20 cellular contexts compared by ENCODE assay signal in genomic region chr21:15355066-15355465, GRCh38.
A peak's percentile ranks its signal among the peaks of the same experiment; 100 is the strongest.
DNase-seq lines count a peak whose midpoint lies in the region; ATAC-seq, FAIRE-seq and TF ChIP-seq lines count a peak whose summit lies in the region.
"Had no signal": no experiment of that assay in that cellular context is flagged by ENCODE, and none has a peak within 500 bp of the region (broad histone marks: within the 10 kb centered on the region; RNA-seq: fewer than 3 reads in every experiment).

No MANE protein-coding gene starts in this region.

- intact Hi-C loops in K562 (cut with micrococcal nuclease) = loop anchor here (10.0 kb wide), 1 partner anchor 60 kb away; no protein-coding TSS in a partner anchor
- intact Hi-C loops in transverse colon (cut with DNase I; ENCODE audit: low total_unique reads) = no loop called here

- H3K9me1 ChIP-seq in K562 (ENCODE audit: control insufficient read depth, insufficient read depth, low read length) = no peaks in the 10 kb centered on the region

- BruUV-seq in K562 (replicated peaks; lab: Mats Ljungman, UMichigan) = no TSS peak

- ATAC-seq in GM23338 (no peak), K562 (no peak), GM21423 (IDR thresholded peaks at IDR 0.05; ENCODE audit: unreplicated experiment) (no peak), gastroesophageal sphincter (no peak)

- TF ChIP-seq CTCF in GM23338 (conservative IDR thresholded peaks at IDR 0.05; ENCODE audit: low read depth in 2 of 2) (no peak), K562 (IDR thresholded peaks at IDR 0.05 in 2 of 3, conservative IDR thresholded peaks at IDR 0.05 in 1 of 3; ENCODE audit: insufficient read depth in 2 of 3, low read depth in 1 of 3, low read length in 3 of 3) (no peak), transverse colon (IDR thresholded peaks at IDR 0.05) (no peak), gastroesophageal sphincter (IDR thresholded peaks at IDR 0.05) (no peak)

- H3K4me3 ChIP-seq in GM23338 (no peak overlapping the region), K562 (no peak overlapping the region), transverse colon (no peak overlapping the region), gastroesophageal sphincter (no peak overlapping the region)
- H3K4me3 ChIP-seq: HAP-1 had no signal

- TF ChIP-seq POLR2A in K562 (conservative IDR thresholded peaks at IDR 0.05) (no peak), transverse colon (IDR thresholded peaks at IDR 0.05) (no peak), gastroesophageal sphincter (IDR thresholded peaks at IDR 0.05) (no peak)

- no peak overlapping the region for H3K4me2 ChIP-seq in GM23338
- no peak overlapping the region for H3K4me2 ChIP-seq in K562 (ENCODE audit: insufficient read depth, low read length)

- H3K27me3 ChIP-seq in GM23338 (ENCODE audit: insufficient read depth) (no peaks in the 10 kb centered on the region), K562 (ENCODE audit: control insufficient read depth in 2 of 2, insufficient read depth in 2 of 2, low read length in 2 of 2) (no peaks in the 10 kb centered on the region), transverse colon (no peaks in the 10 kb centered on the region), gastroesophageal sphincter (no peaks in the 10 kb centered on the region)

- no peaks in the 10 kb centered on the region for H3K27me3 Mint-ChIP-seq in GM23338 (ENCODE audit: insufficient read depth, low read depth, poor library complexity)
- H3K27me3 Mint-ChIP-seq: CD8-positive, alpha-beta memory T cell had no signal

- H2AFZ ChIP-seq in GM23338 (peak overlapping the region; percentile 75), K562 (ENCODE audit: low read depth, low read length) (peak overlapping the region; percentile 26; the same call in 1 of the 2 replicates)

- 11% methylated on average over 6 of the region's 6 CpGs for WGBS in K562 (ENCODE audit: insufficient coverage, low coverage, missing lambda C conversion rate)
- 52 to 63% methylated on average over 5 to 6 of the region's 6 CpGs for WGBS in transverse colon (ENCODE audit: low coverage in 1 of 2), 2 donors
- 25 to 39% methylated on average over 6 of the region's 6 CpGs for WGBS in gastroesophageal sphincter (ENCODE audit: low coverage in 1 of 2), 2 donors

- H3K36me3 ChIP-seq in GM23338 (ENCODE audit: insufficient read depth) (no peaks in the 10 kb centered on the region), K562 (ENCODE audit: control insufficient read depth, insufficient read depth, low read length) (no peaks in the 10 kb centered on the region), transverse colon (no peaks in the 10 kb centered on the region), gastroesophageal sphincter (no peaks in the 10 kb centered on the region)
- H3K36me3 ChIP-seq: HAP-1 had no signal

- H3K9me3 Mint-ChIP-seq in GM23338 = no peaks in the 10 kb centered on the region
- H3K9me3 Mint-ChIP-seq: CD8-positive, alpha-beta memory T cell had no signal

- no peak for DNase-seq in GM23338 (ENCODE audit: low spot score)
- no peak for DNase-seq in K562 (ENCODE audit: extremely low read depth in 1 of 4, low spot score in 3 of 4)
- peak; percentile 57 for DNase-seq in glomerular endothelial cell (ENCODE audit: extremely low read depth, low read depth, low spot score)
- no peak for DNase-seq in transverse colon
- DNase-seq in activated CD8-positive, alpha-beta memory T cell treated with anti-CD3 and anti-CD28 coated beads, Interleukin-2, amount 50 U/mL, for 4 hours = no peak
- DNase-seq: Calu3; CD8-positive, alpha-beta memory T cell; DMS153; IMR-90; MM.1S; NCI-H1048; NCI-H1417 treated with DMSO at 0.1 percent for 48 hours; NCI-H187; NCI-H446 treated with DMSO at 0.1 percent for 48 hours; NCI-H526 treated with DMSO at 0.1 percent for 48 hours; Right ventricle myocardium superior had no signal

- H3K9ac ChIP-seq in K562 (ENCODE audit: insufficient read depth in 1 of 2, low read depth in 2 of 2, low read length in 2 of 2) = no peak overlapping the region

- no peaks in the 10 kb centered on the region for H3K79me2 ChIP-seq in GM23338 (replicated peaks; ENCODE audit: insufficient read depth)
- no peaks in the 10 kb centered on the region for H3K79me2 ChIP-seq in K562 (ENCODE audit: control insufficient read depth, insufficient read depth, low read length)

- peaks cover 4% of the 10 kb centered on the region; the same call in 1 of the 2 replicates for H3K9me2 ChIP-seq in GM23338 (ENCODE audit: insufficient read depth)

- no peak for TF ChIP-seq RAD21 in K562 (CRISPR knock-in tag; conservative IDR thresholded peaks at IDR 0.05 in 1 of 2, IDR thresholded peaks at IDR 0.05 in 1 of 2)

- H3K36me3 Mint-ChIP-seq in GM23338 (ENCODE audit: low read depth) = no peaks in the 10 kb centered on the region
- H3K36me3 Mint-ChIP-seq: CD8-positive, alpha-beta memory T cell had no signal

- H3K4me1 ChIP-seq in GM23338 (ENCODE audit: insufficient read depth) (no peaks in the 10 kb centered on the region), K562 (replicated peaks in 1 of 2; ENCODE audit: control insufficient read depth in 2 of 2, insufficient read depth in 2 of 2, low read length in 2 of 2) (no peaks in the 10 kb centered on the region), transverse colon (no peaks in the 10 kb centered on the region), gastroesophageal sphincter (no peaks in the 10 kb centered on the region)
- H3K4me1 ChIP-seq: HAP-1 had no signal

- H3K4me1 Mint-ChIP-seq in GM23338 = peaks cover 6% of the 10 kb centered on the region; the same call in 1 of the 3 replicates

- POLR2A ChIA-PET in K562 (lab: Yijun Ruan, JAX) = no interaction called here

- H3K27ac ChIP-seq in GM23338 (ENCODE audit: low read depth) (no peak overlapping the region), K562 (ENCODE audit: extremely low read depth, low read depth, low read length) (no peak overlapping the region), transverse colon (no peak overlapping the region), gastroesophageal sphincter (no peak overlapping the region)
- H3K27ac ChIP-seq: C4-2B had no signal

- H4K20me1 ChIP-seq in GM23338 (replicated peaks; ENCODE audit: insufficient read depth) = no peaks in the 10 kb centered on the region
- no peaks in the 10 kb centered on the region for H4K20me1 ChIP-seq in K562 (replicated peaks; ENCODE audit: control insufficient read depth, insufficient read depth, low read length)

- in situ Hi-C loops in K562 (cut with MboI) = no loop called here
- in situ Hi-C loops in transverse colon (cut with MboI; ENCODE audit: low pct_ligation_motif_present in 1 of 4, low pct_unique_long_range_greater_than_20kb in 1 of 4, low sequenced_read_pairs in 3 of 4) = loop anchor here in 1 of 4 donors (25.0 kb wide), 1 partner anchor 93 kb away; no protein-coding TSS in a partner anchor

- H3K4me3 Mint-ChIP-seq in GM23338 = no peak overlapping the region

- no peak for TF ChIP-seq EP300 in K562 (IDR thresholded peaks at IDR 0.05; ENCODE audit: low read length)
- no peak for TF ChIP-seq EP300 in transverse colon (IDR thresholded peaks at IDR 0.05; ENCODE audit: low read depth)
- TF ChIP-seq EP300 in gastroesophageal sphincter (IDR thresholded peaks at IDR 0.05) = no peak

- H3K9me3 ChIP-seq in K562 (replicated peaks; ENCODE audit: control insufficient read depth, insufficient read depth, low read depth, low read length) = no peaks in the 10 kb centered on the region
- no peaks in the 10 kb centered on the region for H3K9me3 ChIP-seq in transverse colon
- no peaks in the 10 kb centered on the region for H3K9me3 ChIP-seq in gastroesophageal sphincter
- H3K9me3 ChIP-seq: HAP-1 had no signal

- no peaks in the 10 kb centered on the region for H3F3A ChIP-seq in GM23338 (replicated peaks; ENCODE audit: low read depth)

- no peak overlapping the region; the same call in 1 of the 2 replicates for H3K27ac Mint-ChIP-seq in GM23338

- CTCF ChIA-PET in K562 (lab: Yijun Ruan, JAX; ENCODE audit: low intra/inter-chr PET ratio) = no interaction called here

- FAIRE-seq in K562 (lab: Jason Lieb, UNC) = no peak

TF ChIP-seq in GM23338, 12 proteins besides CTCF, POLR2A, EP300 and RAD21 (continues in another document):
- TF ChIP-seq ZNF331 (CRISPR knock-in tag; IDR thresholded peaks at IDR 0.05; ENCODE audit: low read depth) (no peak), JUNB (IDR thresholded peaks at IDR 0.05; ENCODE audit: unreplicated experiment) (no peak)

TF ChIP-seq in K562, 482 proteins besides CTCF, POLR2A, EP300 and RAD21 (continues in another document):
- TF ChIP-seq TAF7 (tag; IDR thresholded peaks at IDR 0.05) (no peak), ELK1 (CRISPR knock-in tag; IDR thresholded peaks at IDR 0.05) (no peak), HNRNPLL (IDR thresholded peaks at IDR 0.05; ENCODE audit: low read depth, low read length, poor library complexity, severe bottlenecking) (no peak), E4F1 (CRISPR knock-in tag; IDR thresholded peaks at IDR 0.05; ENCODE audit: borderline replicate concordance) (no peak), BHLHE40 (IDR thresholded peaks at IDR 0.05; ENCODE audit: low read length) (no peak), HDAC6 (IDR thresholded peaks at IDR 0.05; ENCODE audit: low read depth, low read length) (no peak), EZH2 (IDR thresholded peaks at IDR 0.05; ENCODE audit: borderline replicate concordance, low read depth, low read length) (no peak)
